ENCODE assay signal across 1 cellular context in genomic region chr19:7179917-7180306, GRCh38.
TF ChIP-seq lines count a peak whose summit lies in the region.

No MANE protein-coding gene starts in this region.

TF ChIP-seq in GM12878, 131 proteins besides CTCF, POLR2A, EP300 and RAD21 (continued from another document):
- no peak for TF ChIP-seq PRDM15 (CRISPR knock-in tag; IDR thresholded peaks at IDR 0.05)
- TF ChIP-seq CBFB (IDR thresholded peaks at IDR 0.05; ENCODE audit: low read depth) = no peak
- TF ChIP-seq RUNX3 (IDR thresholded peaks at IDR 0.05; ENCODE audit: low read length) = peak; percentile 7; the same call in 1 of the 2 replicates
- 0 out of 2 replicates have a peak, but pooled peaks have one; percentile 41 for TF ChIP-seq CBX5 (IDR thresholded peaks at IDR 0.05; ENCODE audit: low read depth)
- TF ChIP-seq LARP7 (IDR thresholded peaks at IDR 0.05) = no peak
- TF ChIP-seq SMARCA5 (IDR thresholded peaks at IDR 0.05) = 0 out of 2 replicates have a peak, but pooled peaks have one; percentile 25
- TF ChIP-seq ZBED1 (IDR thresholded peaks at IDR 0.05; ENCODE audit: borderline replicate concordance) = no peak
- no peak for TF ChIP-seq PAX8 (IDR thresholded peaks at IDR 0.05)
- peak; percentile 73 for TF ChIP-seq ZNF217 (IDR thresholded peaks at IDR 0.05)
TF ChIP-seq in GM12878: peak in this region for 4.
